Comparison of ENCODE assay signal across 23 cellular contexts in the genomic region with DNA sequence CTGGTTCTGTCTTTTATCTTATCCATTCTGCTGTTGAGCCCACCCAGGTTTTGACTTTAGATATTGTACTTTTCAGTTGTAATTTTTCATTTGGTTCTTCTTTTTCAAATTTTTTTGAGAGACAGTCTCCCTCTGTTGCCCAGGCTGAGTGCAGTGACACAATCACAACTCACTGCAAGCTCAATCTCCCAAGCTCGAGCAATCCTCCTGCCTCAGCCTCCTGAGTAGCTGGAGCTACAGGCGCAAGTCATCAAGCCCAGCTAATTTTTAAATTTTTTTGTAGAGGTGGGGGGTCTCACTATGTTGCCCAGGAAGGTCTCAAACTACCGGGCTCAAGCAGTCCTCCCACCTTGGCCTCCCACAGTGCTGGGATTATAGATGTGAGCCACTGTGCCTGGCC. TPM values are rescaled to one million over a fixed set of nuclear protein-coding genes. Genes with fewer than 3 reads are reported as not detected.
"Had no signal": no experiment of that assay in that cellular context is flagged by ENCODE, and none has a peak within 500 bp of the region (broad histone marks: within the 10 kb centered on the region; RNA-seq: fewer than 3 reads in every experiment).

No MANE protein-coding gene starts in this region.

- H3K9me3 Mint-ChIP-seq: activated T-cell treated with anti-CD3 and anti-CD28 coated beads, Interleukin-2, amount 50 U/mL, for 24 hours; natural killer cell; T-cell had no signal

- H3K4me3 Mint-ChIP-seq: activated T-cell treated with anti-CD3 and anti-CD28 coated beads, Interleukin-2, amount 50 U/mL, for 24 hours; natural killer cell; T-cell had no signal

- H3K9me3 ChIP-seq: esophagus squamous epithelium, gastrocnemius medialis, left ventricle myocardium inferior, spleen, tibial artery had no signal

- H3K27me3 Mint-ChIP-seq: activated T-cell treated with anti-CD3 and anti-CD28 coated beads, Interleukin-2, amount 50 U/mL, for 24 hours; progenitor cell of endocrine pancreas; T-cell had no signal

- H3K4me3 ChIP-seq: cardiac muscle cell, esophagus squamous epithelium, gastrocnemius medialis, left ventricle myocardium inferior, spleen, tibial artery had no signal

- H3K27me3 ChIP-seq: cardiac muscle cell, esophagus squamous epithelium, gastrocnemius medialis, spleen, tibial artery had no signal

- ATAC-seq: gastrocnemius medialis; natural killer cell; stimulated activated naive CD8-positive, alpha-beta T cell treated with anti-CD3 and anti-CD28 coated beads, Interleukin-15, Interleukin-2, amounts not matched to agents 100 U/mL and 50 U/mL, for 24 hours; T-cell had no signal

- H3K27ac ChIP-seq: cardiac muscle cell, esophagus squamous epithelium, gastrocnemius medialis, left ventricle myocardium inferior, spleen, tibial artery, WERI-Rb-1 had no signal

- H3K36me3 Mint-ChIP-seq: natural killer cell had no signal

- H3K4me1 ChIP-seq: esophagus squamous epithelium, gastrocnemius medialis, left ventricle myocardium inferior, tibial artery had no signal

- DNase-seq: activated CD4-positive, alpha-beta T cell treated with anti-CD3 and anti-CD28 coated beads for 1 hour; activated CD4-positive, alpha-beta T cell treated with anti-CD3 and anti-CD28 coated beads, Interleukin-2, amount 50 U/mL, for 1 hour; activated CD8-positive, alpha-beta memory T cell treated with anti-CD3 and anti-CD28 coated beads for 24 hours; activated CD8-positive, alpha-beta memory T cell treated with anti-CD3 and anti-CD28 coated beads, Interleukin-2, amount 50 U/mL, for 4 hours; activated naive CD4-positive, alpha-beta T cell treated with Interleukin-2 at 50 U/mL for 16 hours; activated T-cell treated with anti-CD3 and anti-CD28 coated beads, Interleukin-2, amount 50 U/mL, for 24 hours; amygdala; effector memory CD4-positive, alpha-beta T cell; esophagus squamous epithelium; gastrocnemius medialis; head of caudate nucleus; hypothalamus; left ventricle myocardium inferior; natural killer cell; retina; spleen; stimulated activated CD4-positive, alpha-beta T cell treated with anti-CD3 and anti-CD28 coated beads, Interleukin-4, amount 100 ng/mL, for 1 hour; stimulated activated naive CD8-positive, alpha-beta T cell treated with anti-CD3 and anti-CD28 coated beads, Interleukin-15, Interleukin-2, amounts not matched to agents 100 U/mL and 50 U/mL, for 24 hours; T-cell; tibial artery; WERI-Rb-1 had no signal

RNA-seq across cellular contexts. Expression of gene FGFR3, which starts 37.1 kb away (rescaled TPM):
- total RNA-seq: natural killer cell had no signal
